ENCODE assay signal across 1 cellular context in the genomic region with DNA sequence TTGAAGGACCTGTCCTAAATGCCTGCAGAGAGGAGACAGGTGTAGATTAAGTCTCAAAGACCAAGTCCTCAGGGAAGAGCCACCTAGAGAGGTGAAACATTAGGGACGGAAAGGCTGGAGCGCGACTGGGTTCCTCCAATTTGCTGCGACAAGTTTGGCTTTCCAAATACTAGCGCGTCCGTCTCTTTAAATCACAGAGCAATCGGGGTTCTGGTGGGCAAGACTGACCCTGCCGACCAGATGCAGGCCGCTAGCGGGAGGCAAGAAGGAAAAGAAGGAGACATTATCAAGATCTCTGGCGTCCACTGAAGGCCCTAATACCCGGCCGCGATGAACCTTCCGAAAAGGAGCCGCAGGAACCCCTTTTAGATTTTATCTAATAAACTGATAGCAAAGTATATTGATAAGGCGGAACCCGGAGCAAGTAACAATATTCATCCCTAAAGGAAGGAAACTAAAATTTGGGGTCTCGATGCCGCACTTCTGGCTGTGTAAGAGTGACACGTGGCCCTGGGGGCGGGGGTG.
TF ChIP-seq lines count a peak whose summit lies in the region.

No MANE protein-coding gene starts in this region.

TF ChIP-seq in SK-N-SH treated with all-trans-retinoic acid at 6 μM for 48 hours, 23 proteins besides CTCF, POLR2A, EP300 and RAD21 (continued from another document):
- TF ChIP-seq OSR1 (CRISPR knock-in tag; IDR thresholded peaks at IDR 0.05), result no peak
- TF ChIP-seq ZFP3 (CRISPR knock-in tag; IDR thresholded peaks at IDR 0.05), result no peak
- no peak for TF ChIP-seq GLIS3 (CRISPR knock-in tag; IDR thresholded peaks at IDR 0.05)
- TF ChIP-seq, protein P1, sequence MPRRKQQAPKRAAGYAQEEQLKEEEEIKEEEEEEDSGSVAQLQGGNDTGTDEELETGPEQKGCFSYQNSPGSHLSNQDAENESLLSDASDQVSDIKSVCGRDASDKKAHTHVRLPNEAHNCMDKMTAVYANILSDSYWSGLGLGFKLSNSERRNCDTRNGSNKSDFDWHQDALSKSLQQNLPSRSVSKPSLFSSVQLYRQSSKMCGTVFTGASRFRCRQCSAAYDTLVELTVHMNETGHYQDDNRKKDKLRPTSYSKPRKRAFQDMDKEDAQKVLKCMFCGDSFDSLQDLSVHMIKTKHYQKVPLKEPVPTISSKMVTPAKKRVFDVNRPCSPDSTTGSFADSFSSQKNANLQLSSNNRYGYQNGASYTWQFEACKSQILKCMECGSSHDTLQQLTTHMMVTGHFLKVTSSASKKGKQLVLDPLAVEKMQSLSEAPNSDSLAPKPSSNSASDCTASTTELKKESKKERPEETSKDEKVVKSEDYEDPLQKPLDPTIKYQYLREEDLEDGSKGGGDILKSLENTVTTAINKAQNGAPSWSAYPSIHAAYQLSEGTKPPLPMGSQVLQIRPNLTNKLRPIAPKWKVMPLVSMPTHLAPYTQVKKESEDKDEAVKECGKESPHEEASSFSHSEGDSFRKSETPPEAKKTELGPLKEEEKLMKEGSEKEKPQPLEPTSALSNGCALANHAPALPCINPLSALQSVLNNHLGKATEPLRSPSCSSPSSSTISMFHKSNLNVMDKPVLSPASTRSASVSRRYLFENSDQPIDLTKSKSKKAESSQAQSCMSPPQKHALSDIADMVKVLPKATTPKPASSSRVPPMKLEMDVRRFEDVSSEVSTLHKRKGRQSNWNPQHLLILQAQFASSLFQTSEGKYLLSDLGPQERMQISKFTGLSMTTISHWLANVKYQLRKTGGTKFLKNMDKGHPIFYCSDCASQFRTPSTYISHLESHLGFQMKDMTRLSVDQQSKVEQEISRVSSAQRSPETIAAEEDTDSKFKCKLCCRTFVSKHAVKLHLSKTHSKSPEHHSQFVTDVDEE (CRISPR knock-in tag; IDR thresholded peaks at IDR 0.05), result no peak
- no peak for TF ChIP-seq ZNF70 (CRISPR knock-in tag; IDR thresholded peaks at IDR 0.05)
- no peak for TF ChIP-seq PPARA (CRISPR knock-in tag; IDR thresholded peaks at IDR 0.05; ENCODE audit: borderline replicate concordance)
